In genomic region chr1:180973360-180973759, GRCh38 we compare ENCODE assay signal across 15 cellular contexts.
"Had no signal": no experiment of that assay in that cellular context is flagged by ENCODE, and none has a peak within 500 bp of the region (broad histone marks: within the 10 kb centered on the region; RNA-seq: fewer than 3 reads in every experiment).

No MANE protein-coding gene starts in this region.

- H3K27me3 Mint-ChIP-seq: activated naive CD4-positive, alpha-beta T cell treated with anti-CD3 and anti-CD28 coated beads, Interleukin-2, amount 50 U/mL, for 24 hours; effector memory CD8-positive, alpha-beta T cell; stimulated activated memory B cell treated with anti-CD40 and anti-IgM and Interleukin-4, amounts not matched to agents 10 μg/mL and 1 μg/mL and 100 μg/mL, for 72 hours had no signal

- H3K4me3 Mint-ChIP-seq: activated CD8-positive, alpha-beta T cell treated with anti-CD3 and anti-CD28 coated beads, Interleukin-2, amount 10 ng/mL, durations not matched to agents 7 days and 5 days; activated naive CD4-positive, alpha-beta T cell treated with anti-CD3 and anti-CD28 coated beads, Interleukin-2, amount 50 U/mL, for 24 hours; effector memory CD8-positive, alpha-beta T cell; nephron progenitor cell; stimulated activated memory B cell treated with anti-CD40 and anti-IgM and Interleukin-4, amounts not matched to agents 10 μg/mL and 1 μg/mL and 100 μg/mL, for 72 hours had no signal

- ATAC-seq: activated CD8-positive, alpha-beta T cell treated with anti-CD3 and anti-CD28 coated beads, Interleukin-2, amount 10 ng/mL, durations not matched to agents 7 days and 5 days; effector memory CD8-positive, alpha-beta T cell; stimulated activated memory B cell treated with anti-CD40 and anti-IgM and Interleukin-4, amounts not matched to agents 10 μg/mL and 1 μg/mL and 100 μg/mL, for 72 hours had no signal

- H3K9me3 Mint-ChIP-seq: activated naive CD4-positive, alpha-beta T cell treated with anti-CD3 and anti-CD28 coated beads, Interleukin-2, amount 50 U/mL, for 24 hours; effector memory CD8-positive, alpha-beta T cell; nephron progenitor cell; stimulated activated memory B cell treated with anti-CD40 and anti-IgM and Interleukin-4, amounts not matched to agents 10 μg/mL and 1 μg/mL and 100 μg/mL, for 72 hours had no signal

- DNase-seq: activated CD8-positive, alpha-beta T cell treated with anti-CD3 and anti-CD28 coated beads, Interleukin-2, amount 10 ng/mL, durations not matched to agents 7 days and 5 days; activated gamma-delta T cell; adrenal gland; effector memory CD8-positive, alpha-beta T cell; foreskin fibroblast; midbrain; nephron progenitor cell; nucleus accumbens; posterior cingulate gyrus; sigmoid colon; spleen; stimulated activated CD4-positive, alpha-beta T cell treated with anti-CD3 and anti-CD28 coated beads, Interleukin-4, amount 100 ng/mL, for 4 hours had no signal

- H3K27ac ChIP-seq: adrenal gland, hepatocyte, spleen had no signal

- H3K27ac Mint-ChIP-seq: activated CD8-positive, alpha-beta T cell treated with anti-CD3 and anti-CD28 coated beads, Interleukin-2, amount 10 ng/mL, durations not matched to agents 7 days and 5 days; activated naive CD4-positive, alpha-beta T cell treated with anti-CD3 and anti-CD28 coated beads, Interleukin-2, amount 50 U/mL, for 24 hours; stimulated activated memory B cell treated with anti-CD40 and anti-IgM and Interleukin-4, amounts not matched to agents 10 μg/mL and 1 μg/mL and 100 μg/mL, for 72 hours had no signal
